13 cellular contexts compared by ENCODE assay signal in genomic region chr9:132144708-132145365, GRCh38. TPM values are rescaled to one million over a fixed set of nuclear protein-coding genes. Genes with fewer than 3 reads are reported as not detected.
DNase-seq lines count a peak whose midpoint lies in the region; ATAC-seq, FAIRE-seq and TF ChIP-seq lines count a peak whose summit lies in the region.
"Had no signal": no experiment of that assay in that cellular context is flagged by ENCODE, and none has a peak within 500 bp of the region (broad histone marks: within the 10 kb centered on the region; RNA-seq: fewer than 3 reads in every experiment).

No MANE protein-coding gene starts in this region.

- no peaks in the 10 kb centered on the region for H3K79me2 ChIP-seq in endothelial cell of umbilical vein (ENCODE audit: control insufficient read depth, insufficient read depth, low read length)

- TF ChIP-seq CTCF in AG04450 (IDR thresholded peaks at IDR 0.05; ENCODE audit: low read depth, low read length) (no peak), endothelial cell of umbilical vein (IDR thresholded peaks at IDR 0.05; ENCODE audit: extremely low read depth in 1 of 2, insufficient read depth in 1 of 2, low read depth in 1 of 2, low read length in 2 of 2) (no peak), transverse colon (IDR thresholded peaks at IDR 0.05) (no peak), upper lobe of left lung (IDR thresholded peaks at IDR 0.05) (no peak)

- in situ Hi-C loops in transverse colon (cut with MboI; ENCODE audit: low pct_ligation_motif_present in 1 of 4, low pct_unique_long_range_greater_than_20kb in 1 of 4, low sequenced_read_pairs in 3 of 4), result loop anchor here in 1 of 4 donors (25.0 kb wide), 1 partner anchor 292 kb away; no protein-coding TSS in a partner anchor

- H2AFZ ChIP-seq in endothelial cell of umbilical vein (ENCODE audit: low read depth, low read length), result no peak overlapping the region
- H2AFZ ChIP-seq: PC-9 had no signal

- H3K4me1 ChIP-seq in endothelial cell of umbilical vein (ENCODE audit: control insufficient read depth, extremely low read depth, insufficient read depth, low read length), result no peaks in the 10 kb centered on the region
- peaks cover 0 to 7% (median 3%) of the 10 kb centered on the region in 4 donors for H3K4me1 ChIP-seq in transverse colon
- peaks cover 0 to 10% (median 6%) of the 10 kb centered on the region in 4 donors for H3K4me1 ChIP-seq in upper lobe of left lung
- H3K4me1 ChIP-seq: Caco-2 had no signal

- BruUV-seq in endothelial cell of umbilical vein (replicated peaks; lab: Mats Ljungman, UMichigan), result no TSS peak

- DNase-seq in AG04450 (ENCODE audit: low read depth, low spot score) (peak; percentile 8), EL (peak; percentile 24), RPMI8226 (peak; percentile 32), endothelial cell of umbilical vein (ENCODE audit: low read depth, low spot score) (peak; percentile 32), transverse colon (no peak), upper lobe of left lung (no peak)
- DNase-seq: activated CD8-positive, alpha-beta memory T cell treated with anti-CD3 and anti-CD28 coated beads, Interleukin-2, amount 50 U/mL, for 4 hours; Caco-2; left cardiac atrium; naive B cell; PC-9 had no signal

- dilution Hi-C loops in endothelial cell of umbilical vein (cut with MboI; ENCODE audit: extremely low pct_ligation_motif_present, low sequenced_read_pairs), result no loop called here

- 65 to 78% methylated on average over 8 to 10 of the region's 10 CpGs for WGBS in transverse colon (ENCODE audit: low coverage in 1 of 2), 2 donors
- 68 to 77% methylated on average over 10 of the region's 10 CpGs for WGBS in upper lobe of left lung, 2 donors

- H3K36me3 ChIP-seq in endothelial cell of umbilical vein (ENCODE audit: control insufficient read depth in 2 of 2, extremely low read depth in 1 of 2, insufficient read depth in 2 of 2, low read length in 2 of 2) (no peaks in the 10 kb centered on the region), transverse colon (no peaks in the 10 kb centered on the region), upper lobe of left lung (no peaks in the 10 kb centered on the region)

- FAIRE-seq in endothelial cell of umbilical vein (lab: Jason Lieb, UNC), result peak; percentile 62

- no peak overlapping the region for H3K27ac ChIP-seq in AG04450 (ENCODE audit: low read depth, low read length)
- no peak overlapping the region for H3K27ac ChIP-seq in endothelial cell of umbilical vein (ENCODE audit: insufficient read depth, low read depth, low read length)
- H3K27ac ChIP-seq in transverse colon, result no peak overlapping the region
- H3K27ac ChIP-seq in upper lobe of left lung, result no peak overlapping the region
- H3K27ac ChIP-seq: PC-9 had no signal

- H3K27me3 ChIP-seq in AG04450 (ENCODE audit: control insufficient read depth, insufficient read depth, low read length), result peaks cover 55% of the 10 kb centered on the region
- H3K27me3 ChIP-seq in endothelial cell of umbilical vein (ENCODE audit: control insufficient read depth in 2 of 2, insufficient read depth in 2 of 2, low read length in 2 of 2), result peaks cover 14 to 19% of the 10 kb centered on the region in 2 experiments
- peaks cover 74% of the 10 kb centered on the region for H3K27me3 ChIP-seq in transverse colon
- no peaks in the 10 kb centered on the region for H3K27me3 ChIP-seq in upper lobe of left lung

- POLR2A ChIA-PET in AG04450 (lab: Yijun Ruan, JAX) (no interaction called here), endothelial cell of umbilical vein (lab: Charles Lee) (no interaction called here)

- no peak overlapping the region for H3K9ac ChIP-seq in endothelial cell of umbilical vein (replicated peaks; ENCODE audit: extremely low read depth, insufficient read depth, low read length)

- no peak overlapping the region for H3K4me3 ChIP-seq in AG04450 (ENCODE audit: low read depth, low read length)
- no peak overlapping the region for H3K4me3 ChIP-seq in endothelial cell of umbilical vein (replicated peaks in 1 of 3; ENCODE audit: insufficient read depth in 1 of 3, low read depth in 1 of 3, low read length in 3 of 3)
- H3K4me3 ChIP-seq in transverse colon, result no peak overlapping the region
- no peak overlapping the region for H3K4me3 ChIP-seq in upper lobe of left lung
- H3K4me3 ChIP-seq: PC-9 had no signal

- ATAC-seq in GM19351 (IDR thresholded peaks at IDR 0.05; ENCODE audit: unreplicated experiment), result no peak
- no peak for ATAC-seq in upper lobe of left lung (ENCODE audit: low FRiP score in 2 of 2)
- ATAC-seq: left cardiac atrium, sciatic nerve had no signal

- H3K9me3 ChIP-seq in AG04450 (ENCODE audit: control insufficient read depth, insufficient read depth, low read length), result no peaks in the 10 kb centered on the region; the same call in 1 of the 2 replicates
- H3K9me3 ChIP-seq in endothelial cell of umbilical vein (replicated peaks; ENCODE audit: control insufficient read depth, insufficient read depth, low read length), result no peaks in the 10 kb centered on the region
- H3K9me3 ChIP-seq in transverse colon, result no peaks in the 10 kb centered on the region
- no peaks in the 10 kb centered on the region for H3K9me3 ChIP-seq in upper lobe of left lung
- H3K9me3 ChIP-seq: Caco-2 had no signal

- no peaks in the 10 kb centered on the region for H4K20me1 ChIP-seq in endothelial cell of umbilical vein (replicated peaks; ENCODE audit: control insufficient read depth, extremely low read depth, insufficient read depth, low read length)

- no peaks in the 10 kb centered on the region for H3K9me1 ChIP-seq in endothelial cell of umbilical vein (replicated peaks; ENCODE audit: control insufficient read depth, extremely low read depth, insufficient read depth, low read length)

- CTCF ChIA-PET in AG04450 (lab: Charles Lee) (interaction anchor here (0.8 kb wide), 1 partner anchor 24 kb away, joined by 3 read pairs; no protein-coding TSS in a partner anchor), endothelial cell of umbilical vein (lab: Charles Lee) (interaction anchor here (3.8 kb wide), 1 partner anchor 25 kb away, joined by 14 read pairs; no protein-coding TSS in a partner anchor)

- H3K4me2 ChIP-seq in endothelial cell of umbilical vein (ENCODE audit: insufficient read depth, low read length), result no peak overlapping the region
- H3K4me2 ChIP-seq: PC-9 had no signal

- intact Hi-C loops in endothelial cell of umbilical vein (cut with micrococcal nuclease) (no loop called here), transverse colon (cut with DNase I; ENCODE audit: low total_unique reads) (no loop called here)

- TF ChIP-seq EP300 in transverse colon (IDR thresholded peaks at IDR 0.05; ENCODE audit: low read depth) (no peak), upper lobe of left lung (IDR thresholded peaks at IDR 0.05) (no peak)

- TF ChIP-seq POLR2A in endothelial cell of umbilical vein (IDR thresholded peaks at IDR 0.05; ENCODE audit: low read depth, low read length) (no peak), transverse colon (IDR thresholded peaks at IDR 0.05) (no peak), upper lobe of left lung (IDR thresholded peaks at IDR 0.05) (no peak)

TF ChIP-seq in endothelial cell of umbilical vein, 7 proteins besides CTCF, POLR2A, EP300 and RAD21:
- TF ChIP-seq EZH2 (IDR thresholded peaks at IDR 0.05; ENCODE audit: borderline replicate concordance, low read depth, low read length, severe bottlenecking), result no peak
- TF ChIP-seq POLR2AphosphoS5 (IDR thresholded peaks at IDR 0.05; ENCODE audit: insufficient read depth, low read depth, low read length), result no peak
- TF ChIP-seq FOS (IDR thresholded peaks at IDR 0.05; ENCODE audit: borderline replicate concordance, insufficient read depth, low read length), result peak; percentile 56
- TF ChIP-seq JUN (IDR thresholded peaks at IDR 0.05; ENCODE audit: borderline replicate concordance, insufficient read depth, insufficient read length, low read depth), result no peak

RNA-seq across cellular contexts. Expression of gene NTNG2, which starts 17.0 kb away (rescaled TPM):
- polyA plus RNA-seq in AG04450 (2011; rRNA removed) (0.93 and 1.3 TPM in 2 replicates), endothelial cell of umbilical vein (0.08 and 0.11 TPM in 2 replicates)
- 1.3 and 1.5 TPM in 2 replicates for polyA minus RNA-seq in AG04450 (2011; rRNA and poly(A)+ RNA removed)
- total RNA-seq in endothelial cell of umbilical vein (0.88 TPM in 1 of 2 replicates, not detected in the other), transverse colon (1 to 10 TPM in 1 of 4 donors, under 1 TPM in 1, not detected in 2; 0.27 to 1.1 TPM), upper lobe of left lung (1 to 10 TPM; 2.1 to 8.2 (median 4.3) TPM)
- 0.04 and 0.05 TPM in 2 replicates for polyA plus RNA-seq in endothelial cell of umbilical vein (2011; cell fraction: cytosol; rRNA removed)
- 0.34 and 0.39 TPM in 2 replicates for polyA plus RNA-seq in endothelial cell of umbilical vein (2011; cell fraction: nucleus; rRNA removed)
- polyA plus RNA-seq in endothelial cell of umbilical vein (2012), result 0.03 and 0.35 TPM in 2 replicates
- 0.06 and 0.07 TPM in 2 replicates for polyA minus RNA-seq in endothelial cell of umbilical vein
- polyA minus RNA-seq in endothelial cell of umbilical vein (2011; cell fraction: cytosol; rRNA and poly(A)+ RNA removed), result not detected
- 0.19 and 0.29 TPM in 2 replicates for polyA minus RNA-seq in endothelial cell of umbilical vein (2011; cell fraction: nucleus; rRNA and poly(A)+ RNA removed)
- total RNA-seq: Caco-2, PC-9 had no signal

Comparison
In these comparisons a context has a peak if more than half of its experiments do, and no peak if none do; other contexts are left out.
1. DNase-seq: peak in AG04450 (single experiment), EL (single experiment), RPMI8226 (single experiment) and endothelial cell of umbilical vein (single experiment); none in transverse colon (single experiment) and upper lobe of left lung (0 of 2).